ENCODE assay signal across 25 cellular contexts in the genomic region with DNA sequence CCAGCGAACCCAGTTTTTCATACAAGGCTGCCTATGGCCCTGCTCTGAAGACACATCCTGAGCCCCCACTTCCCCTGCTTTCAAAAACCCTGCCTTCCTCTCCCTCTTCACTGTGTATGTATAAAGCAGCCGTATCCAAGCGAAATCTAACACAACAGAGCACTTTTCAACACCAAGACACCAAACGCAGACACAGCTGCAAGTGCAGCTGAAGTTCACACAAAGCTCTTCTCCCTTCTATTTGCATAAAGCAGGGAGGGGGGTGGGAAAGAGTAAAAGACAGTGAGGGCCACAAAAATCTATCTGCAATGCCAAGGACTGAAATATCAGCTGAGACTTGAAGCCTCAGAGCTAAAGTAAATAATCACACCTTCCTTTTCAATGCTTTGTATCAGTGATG. TPM values are rescaled to one million over a fixed set of nuclear protein-coding genes. Genes with fewer than 3 reads are reported as not detected.
DNase-seq lines count a peak whose midpoint lies in the region; ATAC-seq, FAIRE-seq and TF ChIP-seq lines count a peak whose summit lies in the region.
"Had no signal": no experiment of that assay in that cellular context is flagged by ENCODE, and none has a peak within 500 bp of the region (broad histone marks: within the 10 kb centered on the region; RNA-seq: fewer than 3 reads in every experiment).

No MANE protein-coding gene starts in this region.

- no peak for TF ChIP-seq POLR2A in GM12891 (IDR thresholded peaks at IDR 0.05; ENCODE audit: low read depth, low read length)

- H3K9me3 ChIP-seq in BE2C, result no peaks in the 10 kb centered on the region
- H3K9me3 ChIP-seq: transverse colon had no signal

- no peak for ATAC-seq in HG03175 (IDR thresholded peaks at IDR 0.05; ENCODE audit: unreplicated experiment)
- no peak for ATAC-seq in HG03039 (IDR thresholded peaks at IDR 0.05; ENCODE audit: unreplicated experiment)
- ATAC-seq: natural killer cell treated with Interleukin-12 subunit alpha and Interleukin-12 subunit beta and Interleukin-15 and Interleukin-18, amount 100 ng/mL, for 72 hours; Right ventricle myocardium inferior had no signal

- intact Hi-C loops in head of caudate nucleus (cut with DNase I), result no loop called here

- peak; percentile 72 for FAIRE-seq in GM12891 (lab: Jason Lieb, UNC)
- FAIRE-seq: endothelial cell of umbilical vein, GM12892, H54, keratinocyte, small intestine had no signal

- H3K27me3 ChIP-seq in BE2C, result no peaks in the 10 kb centered on the region
- H3K27me3 ChIP-seq: transverse colon had no signal

- H3K36me3 ChIP-seq in BE2C, result peaks cover 30% of the 10 kb centered on the region

- DNase-seq in GM12891 (ENCODE audit: insufficient read length, low spot score) (no peak), anterior cingulate cortex (lab: John Stamatoyannopoulos, UW) (peak in 33 of 58 donors; percentile 2 to 67 (median 29)), head of caudate nucleus (peak in 27 of 42 donors; percentile 10 to 67 (median 39)), pons (ENCODE audit: low spot score) (peak; percentile 86), BE2C (no peak)
- no peak for DNase-seq in NK-92 treated with Interleukin-12 subunit alpha and Interleukin-12 subunit beta, amount 100 ng/mL, for 24 hours (lab: John Stamatoyannopoulos, UW)
- DNase-seq: activated naive CD4-positive, alpha-beta T cell treated with anti-CD3 and anti-CD28 coated beads, Interleukin-2, amount 10 ng/mL, durations not matched to agents 7 days and 5 days; activated T-cell treated with anti-CD3 and anti-CD28 coated beads, Interleukin-2, amount 50 U/mL, for 48 hours; CD4-positive, alpha-beta T cell; cortex of kidney; mammary epithelial cell; NCI-H1105 treated with DMSO at 0.1 percent for 48 hours; NCI-H524 treated with DMSO at 0.1 percent for 48 hours; small intestine; stimulated activated CD4-positive, alpha-beta T cell treated with anti-CD3 and anti-CD28 coated beads, Interleukin-2, amount 100 ng/mL, for 48 hours; stimulated activated naive CD4-positive, alpha-beta T cell treated with Interleukin-2 at 50 U/mL for 16 hours; transverse colon had no signal

- no peaks in the 10 kb centered on the region for H3K4me1 ChIP-seq in BE2C

- H3K4me3 ChIP-seq in BE2C (ENCODE audit: low read depth, low read length), result no peak overlapping the region
- H3K4me3 ChIP-seq: transverse colon had no signal

- no peak for TF ChIP-seq CTCF in BE2C (IDR thresholded peaks at IDR 0.05; ENCODE audit: low read depth, low read length)

TF ChIP-seq in GM12891, 5 proteins besides CTCF, POLR2A, EP300 and RAD21:
- no peak for TF ChIP-seq POLR2AphosphoS5 (IDR thresholded peaks at IDR 0.05; ENCODE audit: low read depth, low read length)
- peak; percentile 84; the same call in 1 of the 2 replicates for TF ChIP-seq POU2F2 (IDR thresholded peaks at IDR 0.05; ENCODE audit: low read depth, low read length)
TF ChIP-seq in GM12891: peak in this region for 1.

RNA-seq across cellular contexts. Expression of a gene that starts 35.1 kb away (rescaled TPM):
- 0.14 TPM for polyA plus RNA-seq in GM12891 (2012; ENCODE audit: low read depth, missing spikeins)
- not detected for polyA plus RNA-seq in BE2C (2012; ENCODE audit: insufficient read depth, insufficient read length, low read depth)

Comparison
In these comparisons a context has a peak if more than half of its experiments do, and no peak if none do; other contexts are left out.
1. DNase-seq: peak in anterior cingulate cortex (33 of 58), head of caudate nucleus (27 of 42) and pons (single experiment); none in GM12891 (single experiment), BE2C (single experiment) and NK-92 treated with Interleukin-12 subunit alpha and Interleukin-12 subunit beta, amount 100 ng/mL, for 24 hours (single experiment).